ENCODE assay signal across 10 cellular contexts in the genomic region with DNA sequence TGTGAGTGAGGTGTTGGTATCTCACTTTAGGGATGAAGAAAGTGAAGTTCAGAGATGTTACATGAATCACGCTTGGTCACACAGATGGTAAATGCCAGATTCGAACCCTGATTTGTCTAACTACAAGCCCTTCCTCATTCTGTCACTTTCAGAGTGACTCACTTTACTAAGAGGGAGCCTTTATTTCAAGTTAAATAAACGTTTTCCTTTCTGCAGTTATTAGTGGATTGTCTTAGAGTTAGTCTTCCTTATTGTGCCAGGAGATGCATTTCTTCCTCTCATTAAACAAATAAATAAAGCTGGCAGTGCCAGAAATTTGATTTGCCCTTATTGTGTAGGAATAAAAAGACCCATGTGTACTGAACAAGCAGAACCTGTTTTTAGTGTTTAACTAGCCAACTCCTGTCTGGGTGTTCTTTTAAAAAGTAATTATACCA.
A peak's percentile ranks its signal among the peaks of the same experiment; 100 is the strongest.
DNase-seq lines count a peak whose midpoint lies in the region; ATAC-seq lines count a peak whose summit lies in the region.
"Had no signal": no experiment of that assay in that cellular context is flagged by ENCODE, and none has a peak within 500 bp of the region (broad histone marks: within the 10 kb centered on the region; RNA-seq: fewer than 3 reads in every experiment).

No MANE protein-coding gene starts in this region.

- peak overlapping the region; percentile 56 for H3K4me3 Mint-ChIP-seq in activated naive CD8-positive, alpha-beta T cell treated with anti-CD3 and anti-CD28 coated beads, Interleukin-2, amount 10 ng/mL, durations not matched to agents 7 days and 5 days

- no peaks in the 10 kb centered on the region for H3K36me3 ChIP-seq in H7 (replicated peaks; ENCODE audit: control insufficient read depth, insufficient read depth, low read length)
- H3K36me3 ChIP-seq: thoracic aorta had no signal

- peaks cover 20% of the 10 kb centered on the region for H3K36me3 Mint-ChIP-seq in activated naive CD8-positive, alpha-beta T cell treated with anti-CD3 and anti-CD28 coated beads, Interleukin-2, amount 10 ng/mL, durations not matched to agents 7 days and 5 days

- peaks cover 59% of the 10 kb centered on the region for H3K4me1 Mint-ChIP-seq in activated naive CD8-positive, alpha-beta T cell treated with anti-CD3 and anti-CD28 coated beads, Interleukin-2, amount 10 ng/mL, durations not matched to agents 7 days and 5 days

- H3K27me3 ChIP-seq in H7 (ENCODE audit: control insufficient read depth, insufficient read depth, low read length), result no peaks in the 10 kb centered on the region

- H3K4me3 ChIP-seq in skin epidermis (peak overlapping the region in 1 of 7 experiments; percentile 1), H7 (ENCODE audit: insufficient read depth, low read depth, low read length) (no peak overlapping the region)
- H3K4me3 ChIP-seq: thoracic aorta had no signal

- POLR2A ChIA-PET in activated naive CD8-positive, alpha-beta T cell treated with anti-CD3 and anti-CD28 coated beads, Interleukin-2, amount 10 ng/mL, durations not matched to agents 7 days and 5 days (lab: Charles Lee), result interaction anchor here (1.0 to 1.9 kb wide), 3 partner anchors 16 to 40 kb away, joined by 3 to 14 read pairs (median 3); no protein-coding TSS in a partner anchor

- H3K27me3 Mint-ChIP-seq in activated naive CD8-positive, alpha-beta T cell treated with anti-CD3 and anti-CD28 coated beads, Interleukin-2, amount 10 ng/mL, durations not matched to agents 7 days and 5 days, result no peaks in the 10 kb centered on the region

- H3K9me3 Mint-ChIP-seq in activated naive CD8-positive, alpha-beta T cell treated with anti-CD3 and anti-CD28 coated beads, Interleukin-2, amount 10 ng/mL, durations not matched to agents 7 days and 5 days, result no peaks in the 10 kb centered on the region

- ATAC-seq in activated naive CD8-positive, alpha-beta T cell treated with anti-CD3 and anti-CD28 coated beads, Interleukin-2, amount 10 ng/mL, durations not matched to agents 7 days and 5 days (ENCODE audit: low read depth), result peak; percentile 7
- ATAC-seq in GM21576 (IDR thresholded peaks at IDR 0.05; ENCODE audit: unreplicated experiment), result no peak

- peak overlapping the region; percentile 65 for H3K27ac Mint-ChIP-seq in activated naive CD8-positive, alpha-beta T cell treated with anti-CD3 and anti-CD28 coated beads, Interleukin-2, amount 10 ng/mL, durations not matched to agents 7 days and 5 days

- peak overlapping the region in 19 of 21 experiments; percentile 6 to 75 (median 60) for H3K27ac ChIP-seq in skin epidermis
- H3K27ac ChIP-seq: psoas muscle, thoracic aorta had no signal

- DNase-seq in SIG-M5 treated with dmso at 0.1 percent for 504 hours (lab: John Stamatoyannopoulos, UW; ENCODE audit: unreplicated experiment), result peak; percentile 79
- DNase-seq in SIG-M5 (lab: John Stamatoyannopoulos, UW), result no peak
- DNase-seq in LoVo (ENCODE audit: low spot score), result peak; percentile 42
- DNase-seq in activated naive CD8-positive, alpha-beta T cell treated with anti-CD3 and anti-CD28 coated beads, Interleukin-2, amount 10 ng/mL, durations not matched to agents 7 days and 5 days, result no peak
- no peak for DNase-seq in H7
- no peak for DNase-seq in iPS-NIHi7 (ENCODE audit: extremely low spot score)

Comparison
In these comparisons a context has a peak if more than half of its experiments do, and no peak if none do; other contexts are left out.
1. DNase-seq: peak in SIG-M5 treated with dmso at 0.1 percent for 504 hours (single experiment) and LoVo (single experiment); none in SIG-M5 (single experiment), activated naive CD8-positive, alpha-beta T cell treated with anti-CD3 and anti-CD28 coated beads, Interleukin-2, amount 10 ng/mL, durations not matched to agents 7 days and 5 days (single experiment), H7 (single experiment) and iPS-NIHi7 (single experiment).